9 cellular contexts compared by ENCODE assay signal in the genomic region with DNA sequence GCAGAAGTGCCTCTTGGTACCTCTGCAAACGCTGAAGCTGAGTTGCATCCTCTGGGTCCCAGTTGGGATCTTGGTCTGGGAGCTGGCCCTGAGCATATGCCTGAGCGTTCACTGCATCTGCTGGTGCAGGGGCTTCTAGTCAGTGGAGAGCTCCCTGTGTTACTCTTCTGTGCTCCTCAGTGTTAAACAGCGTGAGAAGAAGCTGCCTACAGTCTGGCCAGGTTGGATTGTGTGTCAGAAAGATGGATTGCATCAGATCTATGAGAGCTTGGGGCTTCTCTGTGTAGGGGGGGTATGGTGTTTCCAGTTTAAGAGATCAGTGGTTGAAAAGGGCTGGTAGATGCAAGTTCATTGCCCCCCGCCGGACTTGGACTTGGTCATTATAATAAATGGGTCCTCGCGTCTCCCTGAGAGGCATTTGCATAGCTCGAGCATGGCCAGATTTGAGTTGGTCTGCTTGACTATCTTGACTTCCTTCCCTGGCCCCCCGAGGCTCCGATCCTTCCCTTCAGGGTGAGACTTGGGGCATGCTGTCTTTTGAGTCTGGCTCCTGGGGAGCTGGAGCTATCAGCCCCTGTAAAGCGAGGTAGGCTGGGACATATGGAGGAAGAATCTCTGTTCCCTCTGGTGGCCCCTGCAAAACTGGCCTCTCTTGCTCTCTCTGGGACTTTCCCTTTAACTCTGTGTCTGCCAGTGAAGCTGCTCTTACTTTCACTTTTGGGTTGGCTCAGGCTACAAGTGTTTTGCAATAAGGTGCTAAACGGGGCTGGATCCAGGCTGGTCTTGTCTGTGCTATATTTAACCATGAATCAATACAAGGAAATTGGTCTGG. TPM values are rescaled to one million over a fixed set of nuclear protein-coding genes. Genes with fewer than 3 reads are reported as not detected.
DNase-seq lines count a peak whose midpoint lies in the region; TF ChIP-seq lines count a peak whose summit lies in the region.
"Had no signal": no experiment of that assay in that cellular context is flagged by ENCODE, and none has a peak within 500 bp of the region (broad histone marks: within the 10 kb centered on the region; RNA-seq: fewer than 3 reads in every experiment).

No MANE protein-coding gene starts in this region.

- H3K27me3 Mint-ChIP-seq in immature natural killer cell (ENCODE audit: low read depth in 3 of 3) (no peaks in the 10 kb centered on the region), endothelial cell (ENCODE audit: unreplicated experiment) (peaks cover 3% of the 10 kb centered on the region)

- no peaks in the 10 kb centered on the region for H3K4me1 ChIP-seq in MM.1S (ENCODE audit: low read length)

- no peaks in the 10 kb centered on the region for H3K9me3 ChIP-seq in MM.1S (replicated peaks; ENCODE audit: insufficient read depth, low read length)

- no peaks in the 10 kb centered on the region for H3K36me3 ChIP-seq in MM.1S (replicated peaks; ENCODE audit: insufficient read depth, low read length)

- peak overlapping the region; percentile 61 to 87 (median 82) for H3K4me3 Mint-ChIP-seq in immature natural killer cell
- no peak overlapping the region for H3K4me3 Mint-ChIP-seq in endothelial cell (ENCODE audit: unreplicated experiment)

- no peaks in the 10 kb centered on the region for H3K36me3 Mint-ChIP-seq in immature natural killer cell
- H3K36me3 Mint-ChIP-seq in endothelial cell (ENCODE audit: low read depth, unreplicated experiment) = peaks cover 11% of the 10 kb centered on the region

- no peak overlapping the region for H2AFZ ChIP-seq in MM.1S (ENCODE audit: low read length)

- H3K27ac Mint-ChIP-seq in immature natural killer cell (peak overlapping the region in 5 of 6 donors; percentile 5 to 85 (median 62)), endothelial cell (ENCODE audit: unreplicated experiment) (no peak overlapping the region)

- H3K4me1 Mint-ChIP-seq in immature natural killer cell = peaks cover 18 to 24% of the 10 kb centered on the region in 2 donors
- no peaks in the 10 kb centered on the region for H3K4me1 Mint-ChIP-seq in endothelial cell (ENCODE audit: unreplicated experiment)

- no peaks in the 10 kb centered on the region for H3K9me3 Mint-ChIP-seq in immature natural killer cell
- peaks cover 40% of the 10 kb centered on the region for H3K9me3 Mint-ChIP-seq in endothelial cell (ENCODE audit: unreplicated experiment)

- peak overlapping the region; percentile 18; the same call in 1 of the 2 replicates for H3K4me2 ChIP-seq in MM.1S (ENCODE audit: low read depth, low read length)

- peak; percentile 55 for DNase-seq in SKM-1 treated with dmso at 0.1 percent for 144 hours (lab: John Stamatoyannopoulos, UW; ENCODE audit: unreplicated experiment)
- DNase-seq in SKM-1 (lab: John Stamatoyannopoulos, UW; ENCODE audit: unreplicated experiment) = no peak
- peak; percentile 26 for DNase-seq in MM.1S
- peak; percentile 72 for DNase-seq in activated effector memory CD4-positive, alpha-beta T cell treated with anti-CD3 and anti-CD28 coated beads, Interleukin-2, amount 50 U/mL, for 16 hours
- peak; percentile 10 to 37 (median 22) for DNase-seq in immature natural killer cell
- DNase-seq in stimulated activated CD4-positive, alpha-beta T cell treated with anti-CD3 and anti-CD28 coated beads, Interleukin-4, amount 100 ng/mL, for 1 hour = peak; percentile 32
- no peak for DNase-seq in endothelial cell (ENCODE audit: low spot score)
- no peak for DNase-seq in NCI-H1417 treated with DMSO at 0.1 percent for 48 hours (lab: John Stamatoyannopoulos, UW)

- no peaks in the 10 kb centered on the region for H3K9me2 ChIP-seq in MM.1S (replicated peaks; ENCODE audit: insufficient read depth, low read length)

- H3K27ac ChIP-seq in MM.1S (ENCODE audit: low read length) = no peak overlapping the region

- H4K20me1 ChIP-seq in MM.1S (ENCODE audit: insufficient read depth, low read length) = no peaks in the 10 kb centered on the region

- no peak for TF ChIP-seq CTCF in MM.1S (IDR thresholded peaks at IDR 0.05; ENCODE audit: low read length)
- no peak for TF ChIP-seq CTCF in endothelial cell (IDR thresholded peaks at IDR 0.05; ENCODE audit: unreplicated experiment)

- no peak overlapping the region for H3K9ac ChIP-seq in MM.1S (ENCODE audit: low read length)

- no peaks in the 10 kb centered on the region for H3K79me2 ChIP-seq in MM.1S (ENCODE audit: low read length)

- H3F3A ChIP-seq in MM.1S (ENCODE audit: insufficient read depth, low read length) = no peaks in the 10 kb centered on the region

- H3K4me3 ChIP-seq in MM.1S (ENCODE audit: low read length) = peak overlapping the region; percentile 33; the same call in 1 of the 2 replicates

- H3K27me3 ChIP-seq in MM.1S (replicated peaks; ENCODE audit: insufficient read depth, low read length) = peaks cover 74% of the 10 kb centered on the region

RNA-seq across cellular contexts. Expression of gene OR10H4, which starts 52.9 kb away (rescaled TPM):
- not detected for polyA plus RNA-seq in immature natural killer cell
- not detected for total RNA-seq in endothelial cell (ENCODE audit: unreplicated experiment)
- total RNA-seq: Caco-2 had no signal

Comparison
In these comparisons a context has a peak if more than half of its experiments do, and no peak if none do; other contexts are left out.
1. DNase-seq: peak in SKM-1 treated with dmso at 0.1 percent for 144 hours (single experiment), MM.1S (single experiment), activated effector memory CD4-positive, alpha-beta T cell treated with anti-CD3 and anti-CD28 coated beads, Interleukin-2, amount 50 U/mL, for 16 hours (single experiment), immature natural killer cell (3 of 3) and stimulated activated CD4-positive, alpha-beta T cell treated with anti-CD3 and anti-CD28 coated beads, Interleukin-4, amount 100 ng/mL, for 1 hour (single experiment); none in SKM-1 (single experiment), endothelial cell (single experiment) and NCI-H1417 treated with DMSO at 0.1 percent for 48 hours (single experiment).